Comparison of ENCODE assay signal across 8 cellular contexts in the genomic region with DNA sequence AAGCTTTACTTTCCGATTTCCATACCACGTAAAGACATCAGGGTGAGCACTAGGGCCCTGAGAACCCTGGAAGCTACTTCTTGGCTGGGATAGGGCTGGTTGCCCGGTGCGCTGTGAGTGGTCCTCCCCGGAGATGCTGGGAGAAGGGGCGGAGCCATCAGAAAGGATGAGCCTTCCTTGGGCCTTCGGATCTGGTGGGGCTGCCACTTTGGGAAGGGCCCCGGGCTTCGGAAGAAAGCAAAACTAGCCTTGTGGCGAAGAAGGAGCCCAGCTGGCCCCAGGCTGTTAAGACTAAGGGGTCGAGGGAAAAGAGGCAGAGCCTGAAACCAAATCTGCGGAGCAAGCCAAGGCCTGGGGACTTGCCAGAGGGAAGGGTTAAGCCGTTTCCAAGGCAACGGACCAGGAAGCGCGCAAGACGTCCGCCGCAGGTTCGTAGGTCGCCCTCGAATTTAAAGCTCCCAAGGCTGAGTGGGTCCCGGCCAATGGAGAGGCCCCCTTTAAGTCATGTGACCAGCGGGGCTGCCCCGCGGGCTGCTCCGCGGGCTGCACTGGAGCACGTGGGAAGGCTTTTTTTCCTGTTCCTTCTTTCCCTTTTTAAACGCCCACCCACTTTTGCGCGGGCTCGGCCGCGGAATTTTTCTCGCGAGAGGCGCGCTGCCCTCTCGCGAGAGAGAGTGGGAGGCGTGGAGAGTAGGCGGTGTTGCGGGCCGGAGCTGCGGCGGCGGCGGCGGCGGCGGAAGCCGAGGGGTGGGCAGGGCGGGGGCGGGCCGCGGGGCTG. TPM values are rescaled to one million over a fixed set of nuclear protein-coding genes. Genes with fewer than 3 reads are reported as not detected.
A peak's percentile ranks its signal among the peaks of the same experiment; 100 is the strongest.
DNase-seq lines count a peak whose midpoint lies in the region; ATAC-seq and TF ChIP-seq lines count a peak whose summit lies in the region.

No MANE protein-coding gene starts in this region.

- ATAC-seq in GM18508 (IDR thresholded peaks at IDR 0.05; ENCODE audit: insufficient read depth, unreplicated experiment) (peak; percentile 60), HG02981 (IDR thresholded peaks at IDR 0.05; ENCODE audit: unreplicated experiment) (peak; percentile 81)

- DNase-seq in NCI-H2029 (lab: John Stamatoyannopoulos, UW), result peak; percentile 92
- peak; percentile 79 for DNase-seq in T1000 (lab: John Stamatoyannopoulos, UW)
- DNase-seq in astrocyte of the spinal cord (ENCODE audit: low read depth, low spot score), result peak; percentile 100
- peak; percentile 95 to 98 for DNase-seq in hippocampal formation (lab: John Stamatoyannopoulos, UW)
- peak; percentile 93 for DNase-seq in renal cortical epithelial cell (ENCODE audit: low read depth)
- no peak for DNase-seq in OCI-M2 (lab: John Stamatoyannopoulos, UW; ENCODE audit: unreplicated experiment)

- TF ChIP-seq CTCF in astrocyte of the spinal cord (IDR thresholded peaks at IDR 0.05; ENCODE audit: low read depth, low read length), result no peak

- peak overlapping the region; percentile 83 for H3K4me3 ChIP-seq in astrocyte of the spinal cord (ENCODE audit: low read depth, low read length)

- in situ Hi-C loops in astrocyte of the spinal cord (cut with HindIII; ENCODE audit: low sequenced_read_pairs), result no loop called here

RNA-seq across cellular contexts. Expression of a gene that starts 0.4 kb away (rescaled TPM):
- 14.8 and 41.5 TPM in 2 replicates for total RNA-seq in renal cortical epithelial cell
